In the genomic region with DNA sequence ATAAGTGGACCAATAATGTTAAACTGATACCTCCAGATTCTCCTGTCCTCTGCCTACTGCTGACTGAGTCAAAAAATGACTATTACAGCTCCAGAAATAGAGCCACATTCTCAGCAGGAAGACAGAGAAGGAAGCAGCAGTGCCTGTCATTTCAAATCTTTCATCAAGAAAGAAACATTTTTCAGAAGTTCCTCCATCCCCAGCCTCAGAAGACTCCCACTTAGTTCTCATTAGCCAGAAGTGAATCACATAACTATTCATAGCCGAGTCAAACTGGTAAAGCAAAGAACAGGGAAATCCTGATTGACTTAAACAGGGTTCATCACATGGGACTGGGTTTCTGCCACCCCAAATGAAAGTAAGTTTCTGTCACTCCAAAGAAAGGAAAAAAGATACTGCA, we compare ENCODE assay signal across 23 cellular contexts.
"Had no signal": no experiment of that assay in that cellular context is flagged by ENCODE, and none has a peak within 500 bp of the region (broad histone marks: within the 10 kb centered on the region; RNA-seq: fewer than 3 reads in every experiment).

No MANE protein-coding gene starts in this region.

- DNase-seq: cerebellar nuclear complex; dermis blood vessel endothelial cell; erythroblast; foreskin melanocyte; left colon; left ventricle myocardium superior; mesendoderm; naive thymus-derived CD4-positive, alpha-beta T cell; nephron progenitor cell; psoas muscle; sigmoid colon; stimulated activated CD4-positive, alpha-beta T cell treated with anti-CD3 and anti-CD28 coated beads, Interleukin-4, amount 100 ng/mL, for 1 hour; stimulated activated CD8-positive, alpha-beta memory T cell treated with anti-CD3 and anti-CD28 coated beads, Interleukin-4, amount 100 ng/mL, for 48 hours; testis; upper lobe of right lung had no signal

- H3K4me3 ChIP-seq: hepatocyte, lung, psoas muscle, right atrium auricular region, sigmoid colon, smooth muscle cell, testis, tibial nerve, upper lobe of right lung had no signal

- H3K4me1 ChIP-seq: psoas muscle, right atrium auricular region, sigmoid colon, testis, tibial nerve, upper lobe of right lung had no signal

- H3K36me3 ChIP-seq: neutrophil, right atrium auricular region, sigmoid colon, tibial nerve, upper lobe of right lung had no signal

- H3K27me3 Mint-ChIP-seq: naive thymus-derived CD4-positive, alpha-beta T cell; stimulated activated naive CD8-positive, alpha-beta T cell treated with anti-CD3 and anti-CD28 coated beads, Interleukin-15, Interleukin-2, amounts not matched to agents 100 ng/mL and 50 ng/mL, for 24 hours had no signal

- H3K4me1 Mint-ChIP-seq: naive thymus-derived CD4-positive, alpha-beta T cell; nephron progenitor cell; stimulated activated effector memory CD8-positive, alpha-beta T cell treated with anti-CD3 and anti-CD28 coated beads, Interleukin-12 subunit alpha, Interleukin-12 subunit beta, amount 100 ng/mL, for 72 hours had no signal

- H3K4me2 ChIP-seq: hepatocyte, smooth muscle cell had no signal

- H3K79me2 ChIP-seq: hepatocyte had no signal

- H3K9me3 ChIP-seq: neutrophil, psoas muscle, right atrium auricular region, sigmoid colon, testis, tibial nerve, upper lobe of right lung had no signal

- H3K36me3 Mint-ChIP-seq: naive thymus-derived CD4-positive, alpha-beta T cell; stimulated activated effector memory CD8-positive, alpha-beta T cell treated with anti-CD3 and anti-CD28 coated beads, Interleukin-12 subunit alpha, Interleukin-12 subunit beta, amount 100 ng/mL, for 72 hours had no signal

- H3K27ac Mint-ChIP-seq: naive thymus-derived CD4-positive, alpha-beta T cell; nephron progenitor cell; stimulated activated effector memory CD8-positive, alpha-beta T cell treated with anti-CD3 and anti-CD28 coated beads, Interleukin-12 subunit alpha, Interleukin-12 subunit beta, amount 100 ng/mL, for 72 hours; stimulated activated naive CD8-positive, alpha-beta T cell treated with anti-CD3 and anti-CD28 coated beads, Interleukin-15, Interleukin-2, amounts not matched to agents 100 ng/mL and 50 ng/mL, for 24 hours had no signal

- H3K27ac ChIP-seq: hepatocyte, neutrophil, psoas muscle, right atrium auricular region, sigmoid colon, testis, tibial nerve, upper lobe of right lung had no signal

- H3K27me3 ChIP-seq: hepatocyte, neutrophil, right atrium auricular region, sigmoid colon, testis, tibial nerve, upper lobe of right lung had no signal

- H3K9me3 Mint-ChIP-seq: nephron progenitor cell had no signal

- H2AFZ ChIP-seq: hepatocyte had no signal

- H3K4me3 Mint-ChIP-seq: naive thymus-derived CD4-positive, alpha-beta T cell; nephron progenitor cell; stimulated activated effector memory CD8-positive, alpha-beta T cell treated with anti-CD3 and anti-CD28 coated beads, Interleukin-12 subunit alpha, Interleukin-12 subunit beta, amount 100 ng/mL, for 72 hours; stimulated activated naive CD8-positive, alpha-beta T cell treated with anti-CD3 and anti-CD28 coated beads, Interleukin-15, Interleukin-2, amounts not matched to agents 100 ng/mL and 50 ng/mL, for 24 hours had no signal
